In the genomic region with DNA sequence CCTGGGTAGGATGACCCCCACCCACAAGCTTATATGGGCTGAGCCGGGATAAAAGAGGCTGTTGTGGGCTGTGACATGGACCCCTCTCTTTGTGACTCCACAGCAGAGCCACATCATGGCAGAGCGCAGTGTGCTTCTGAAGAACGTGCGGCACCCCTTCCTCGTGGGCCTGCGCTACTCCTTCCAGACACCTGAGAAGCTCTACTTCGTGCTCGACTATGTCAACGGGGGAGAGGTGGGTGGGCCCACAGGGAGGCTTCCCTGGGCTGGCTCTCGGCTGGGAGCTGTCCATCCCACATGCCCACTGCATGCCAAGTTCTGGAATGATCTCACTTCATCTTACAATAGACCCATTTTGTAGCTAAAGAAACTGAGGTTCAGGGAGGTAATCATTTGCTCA, we compare ENCODE assay signal across 8 cellular contexts. TPM values are rescaled to one million over a fixed set of nuclear protein-coding genes. Genes with fewer than 3 reads are reported as not detected.
"Had no signal": no experiment of that assay in that cellular context is flagged by ENCODE, and none has a peak within 500 bp of the region (broad histone marks: within the 10 kb centered on the region; RNA-seq: fewer than 3 reads in every experiment).

No MANE protein-coding gene starts in this region.

- H3K9me3 ChIP-seq: HAP-1 had no signal

- H3K4me3 ChIP-seq: GM23248, HAP-1 had no signal

- ATAC-seq: HCT116 had no signal

- H3K9ac ChIP-seq: GM23248 had no signal

- H3K4me1 ChIP-seq: HAP-1 had no signal

- H3K36me3 ChIP-seq: HAP-1 had no signal

- H3K27ac ChIP-seq: GM23248 had no signal

- H2AFZ ChIP-seq: GM23248 had no signal

- DNase-seq: GM23248, GOT3, HFFc6, KG1 had no signal

RNA-seq across cellular contexts. Expression of gene SGK2, which starts 10.5 kb away (rescaled TPM):
- total RNA-seq: GM23248, H7 had no signal
- polyA plus RNA-seq: GM23248, IgD-negative memory B cell had no signal
